Comparison of ENCODE assay signal across 13 cellular contexts in the genomic region with DNA sequence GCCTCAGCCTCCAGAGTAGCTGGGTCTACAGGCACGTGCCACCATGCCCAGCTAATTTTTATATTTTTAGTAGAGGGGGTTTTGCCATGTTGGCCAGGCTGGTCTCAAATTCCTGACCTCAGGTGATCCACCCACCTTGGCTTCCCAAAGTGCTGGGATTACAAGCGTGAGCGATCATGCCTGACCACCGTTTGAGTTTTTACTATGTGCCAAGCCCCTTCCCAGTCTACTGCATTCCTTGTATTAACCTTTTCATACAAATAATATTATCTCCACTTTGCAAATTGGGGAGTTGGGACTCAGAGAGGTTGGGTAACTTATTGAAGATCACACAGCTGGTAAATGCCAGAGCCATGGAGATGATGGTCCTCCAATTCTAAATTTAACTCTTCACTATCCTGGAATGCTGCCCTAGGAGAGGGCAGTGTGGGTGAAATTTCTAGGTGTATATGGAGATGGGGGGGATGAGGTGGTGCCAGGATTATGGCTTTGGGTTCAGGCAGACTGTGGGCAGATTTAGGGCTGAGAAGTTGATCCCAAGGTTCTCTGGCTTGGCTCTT. TPM values are rescaled to one million over a fixed set of nuclear protein-coding genes. Genes with fewer than 3 reads are reported as not detected.
DNase-seq lines count a peak whose midpoint lies in the region; ATAC-seq and TF ChIP-seq lines count a peak whose summit lies in the region.
"Had no signal": no experiment of that assay in that cellular context is flagged by ENCODE, and none has a peak within 500 bp of the region (broad histone marks: within the 10 kb centered on the region; RNA-seq: fewer than 3 reads in every experiment).

No MANE protein-coding gene starts in this region.

- peak overlapping the region; percentile 74 for H3K4me3 Mint-ChIP-seq in activated T-cell treated with anti-CD3 and anti-CD28 coated beads, Interleukin-2, amount 50 U/mL, for 4 hours
- H3K4me3 Mint-ChIP-seq in dendritic cell treated with granulocyte-macrophage colony-stimulating factor and Interleukin-4, amounts not matched to agents 40 ng/mL and 50 ng/mL, for 4 days = peak overlapping the region; percentile 95
- H3K4me3 Mint-ChIP-seq in stimulated activated memory B cell treated with anti-CD40 and anti-IgM and Interleukin-4, amounts not matched to agents 10 μg/mL and 1 μg/mL and 100 μg/mL, for 72 hours = peak overlapping the region; percentile 80

- H3K4me1 Mint-ChIP-seq in activated T-cell treated with anti-CD3 and anti-CD28 coated beads, Interleukin-2, amount 50 U/mL, for 4 hours (ENCODE audit: low read depth) = peaks cover 38% of the 10 kb centered on the region
- H3K4me1 Mint-ChIP-seq in dendritic cell treated with granulocyte-macrophage colony-stimulating factor and Interleukin-4, amounts not matched to agents 40 ng/mL and 50 ng/mL, for 4 days (ENCODE audit: low read depth) = peaks cover 32% of the 10 kb centered on the region
- peaks cover 52% of the 10 kb centered on the region for H3K4me1 Mint-ChIP-seq in stimulated activated memory B cell treated with anti-CD40 and anti-IgM and Interleukin-4, amounts not matched to agents 10 μg/mL and 1 μg/mL and 100 μg/mL, for 72 hours

- no peak for TF ChIP-seq CTCF in OCI-LY3 (IDR thresholded peaks at IDR 0.05; ENCODE audit: low read depth, low read length)

- peak overlapping the region; percentile 91 for H3K27ac Mint-ChIP-seq in dendritic cell treated with granulocyte-macrophage colony-stimulating factor and Interleukin-4, amounts not matched to agents 40 ng/mL and 50 ng/mL, for 4 days
- H3K27ac Mint-ChIP-seq in stimulated activated memory B cell treated with anti-CD40 and anti-IgM and Interleukin-4, amounts not matched to agents 10 μg/mL and 1 μg/mL and 100 μg/mL, for 72 hours = peak overlapping the region; percentile 92

- DNase-seq in activated T-cell treated with anti-CD3 and anti-CD28 coated beads, Interleukin-2, amount 50 U/mL, for 4 hours = no peak
- DNase-seq in activated T-cell treated with anti-CD3 and anti-CD28 coated beads, Interleukin-2, amount 50 U/mL, for 1 hour = no peak
- DNase-seq in NCI-H2171 (lab: John Stamatoyannopoulos, UW) (no peak), SHP77 treated with DMSO at 0.1 percent for 48 hours (lab: John Stamatoyannopoulos, UW) (no peak), NCI-H2081 treated with DMSO at 0.1 percent for 48 hours (lab: John Stamatoyannopoulos, UW) (no peak)
- DNase-seq: body of pancreas, DMS79 treated with DMSO at 0.1 percent for 48 hours, left lung, NCI-H2081 had no signal

- intact Hi-C loops in dendritic cell treated with granulocyte-macrophage colony-stimulating factor and Interleukin-4, amounts not matched to agents 40 ng/mL and 50 ng/mL, for 4 days (cut with micrococcal nuclease) = loop anchor here (2.0 to 5.0 kb wide), 2 partner anchors 41 to 161 kb away; partner anchors contain the start of gene KCTD6

- peaks cover 13% of the 10 kb centered on the region for H3K4me1 ChIP-seq in OCI-LY3 (ENCODE audit: low read length)

- no peaks in the 10 kb centered on the region for H3K27me3 ChIP-seq in OCI-LY3 (ENCODE audit: low read depth, low read length)
- H3K27me3 ChIP-seq: body of pancreas, left lung had no signal

- H3K36me3 ChIP-seq in OCI-LY3 (replicated peaks; ENCODE audit: low read depth, low read length) = no peaks in the 10 kb centered on the region
- H3K36me3 ChIP-seq: left lung had no signal

- no peak overlapping the region for H3K4me2 ChIP-seq in OCI-LY3 (ENCODE audit: low read length)

- no peaks in the 10 kb centered on the region for H3K9me3 Mint-ChIP-seq in activated T-cell treated with anti-CD3 and anti-CD28 coated beads, Interleukin-2, amount 50 U/mL, for 4 hours
- no peaks in the 10 kb centered on the region for H3K9me3 Mint-ChIP-seq in dendritic cell treated with granulocyte-macrophage colony-stimulating factor and Interleukin-4, amounts not matched to agents 40 ng/mL and 50 ng/mL, for 4 days
- H3K9me3 Mint-ChIP-seq in stimulated activated memory B cell treated with anti-CD40 and anti-IgM and Interleukin-4, amounts not matched to agents 10 μg/mL and 1 μg/mL and 100 μg/mL, for 72 hours = no peaks in the 10 kb centered on the region

- H2AFZ ChIP-seq in OCI-LY3 (ENCODE audit: low read depth, low read length) = peak overlapping the region; percentile 91; the same call in 1 of the 2 replicates

- H3K27ac ChIP-seq in OCI-LY3 (ENCODE audit: low read length) = no peak overlapping the region
- H3K27ac ChIP-seq: KMS-11 had no signal

- peak overlapping the region; percentile 91; the same call in 1 of the 2 replicates for H3K4me3 ChIP-seq in OCI-LY3 (ENCODE audit: low read length)

- no peak for ATAC-seq in activated T-cell treated with anti-CD3 and anti-CD28 coated beads, Interleukin-2, amount 50 U/mL, for 4 hours
- ATAC-seq in stimulated activated memory B cell treated with anti-CD40 and anti-IgM and Interleukin-4, amounts not matched to agents 10 μg/mL and 1 μg/mL and 100 μg/mL, for 72 hours = no peak

- peaks cover 2% of the 10 kb centered on the region for H3K36me3 Mint-ChIP-seq in activated T-cell treated with anti-CD3 and anti-CD28 coated beads, Interleukin-2, amount 50 U/mL, for 4 hours (ENCODE audit: insufficient read depth)
- H3K36me3 Mint-ChIP-seq in dendritic cell treated with granulocyte-macrophage colony-stimulating factor and Interleukin-4, amounts not matched to agents 40 ng/mL and 50 ng/mL, for 4 days (ENCODE audit: low read depth) = peaks cover 19% of the 10 kb centered on the region
- H3K36me3 Mint-ChIP-seq in stimulated activated memory B cell treated with anti-CD40 and anti-IgM and Interleukin-4, amounts not matched to agents 10 μg/mL and 1 μg/mL and 100 μg/mL, for 72 hours = peaks cover 7% of the 10 kb centered on the region

- H3K9ac ChIP-seq in OCI-LY3 (ENCODE audit: low read length) = no peak overlapping the region
- H3K9ac ChIP-seq: KMS-11 had no signal

- no peaks in the 10 kb centered on the region for H3K27me3 Mint-ChIP-seq in activated T-cell treated with anti-CD3 and anti-CD28 coated beads, Interleukin-2, amount 50 U/mL, for 4 hours (ENCODE audit: low read depth)
- no peaks in the 10 kb centered on the region for H3K27me3 Mint-ChIP-seq in dendritic cell treated with granulocyte-macrophage colony-stimulating factor and Interleukin-4, amounts not matched to agents 40 ng/mL and 50 ng/mL, for 4 days
- no peaks in the 10 kb centered on the region for H3K27me3 Mint-ChIP-seq in stimulated activated memory B cell treated with anti-CD40 and anti-IgM and Interleukin-4, amounts not matched to agents 10 μg/mL and 1 μg/mL and 100 μg/mL, for 72 hours

- H3K9me3 ChIP-seq in OCI-LY3 (ENCODE audit: insufficient read depth, low read length) = no peaks in the 10 kb centered on the region
- H3K9me3 ChIP-seq: body of pancreas, left lung had no signal

- peaks cover 10% of the 10 kb centered on the region; the same call in 1 of the 2 replicates for H3K79me2 ChIP-seq in OCI-LY3 (ENCODE audit: low read length)

- no peaks in the 10 kb centered on the region for H4K20me1 ChIP-seq in OCI-LY3 (ENCODE audit: insufficient read depth, low read length)

RNA-seq across cellular contexts. Expression of gene PXK, which starts 1.0 kb away (rescaled TPM):
- total RNA-seq in activated T-cell treated with anti-CD3 and anti-CD28 coated beads, Interleukin-2, amount 50 U/mL, for 4 hours = 10 to 100 TPM; 30.1 to 40.2 (median 32.2) TPM

RNA-seq across cellular contexts. Expression of gene HTD2, which starts 25.4 kb away (rescaled TPM):
- total RNA-seq in activated T-cell treated with anti-CD3 and anti-CD28 coated beads, Interleukin-2, amount 50 U/mL, for 4 hours = 10 to 100 TPM; 14.4 to 16.1 (median 15.9) TPM

RNA-seq across cellular contexts. Expression of gene RPP14, which starts 25.6 kb away (rescaled TPM):
- total RNA-seq in activated T-cell treated with anti-CD3 and anti-CD28 coated beads, Interleukin-2, amount 50 U/mL, for 4 hours = 10 to 100 TPM; 21.6 to 24.8 (median 23.8) TPM
